ENCODE assay signal across 22 cellular contexts in genomic region chr6:104527311-104527710, GRCh38.
A peak's percentile ranks its signal among the peaks of the same experiment; 100 is the strongest.
DNase-seq lines count a peak whose midpoint lies in the region; ATAC-seq and TF ChIP-seq lines count a peak whose summit lies in the region.
"Had no signal": no experiment of that assay in that cellular context is flagged by ENCODE, and none has a peak within 500 bp of the region (broad histone marks: within the 10 kb centered on the region; RNA-seq: fewer than 3 reads in every experiment).

No MANE protein-coding gene starts in this region.

- H3K9me3 ChIP-seq in heart right ventricle (no peaks in the 10 kb centered on the region), T-helper 17 cell (ENCODE audit: control insufficient read depth, low read length, poor library complexity, severe bottlenecking) (no peaks in the 10 kb centered on the region), upper lobe of right lung (no peaks in the 10 kb centered on the region)
- H3K9me3 ChIP-seq: body of pancreas, gastroesophageal sphincter, lower lobe of right lung, psoas muscle, SJSA1 had no signal

- no peak overlapping the region for H3K27ac ChIP-seq in heart right ventricle
- H3K27ac ChIP-seq in upper lobe of right lung, result no peak overlapping the region
- H3K27ac ChIP-seq: lower lobe of right lung, psoas muscle, SJSA1 had no signal

- no peak for ATAC-seq in Right ventricle myocardium superior (ENCODE audit: poor library complexity)
- ATAC-seq in heart right ventricle, result no peak
- no peak for ATAC-seq in T-helper 17 cell
- ATAC-seq in upper lobe of right lung, result peak; percentile 33
- ATAC-seq in GM19452 (IDR thresholded peaks at IDR 0.05; ENCODE audit: unreplicated experiment), result no peak
- ATAC-seq in GM21576 (IDR thresholded peaks at IDR 0.05; ENCODE audit: unreplicated experiment), result no peak
- ATAC-seq: body of pancreas; CD8-positive, alpha-beta T cell; naive thymus-derived CD8-positive, alpha-beta T cell; psoas muscle had no signal

- peaks cover 14% of the 10 kb centered on the region for H3K4me1 Mint-ChIP-seq in T-helper 17 cell
- H3K4me1 Mint-ChIP-seq: stimulated activated memory B cell treated with anti-CD40 and anti-IgM and Interleukin-4, amounts not matched to agents 10 μg/mL and 1 μg/mL and 100 μg/mL, for 72 hours had no signal

- H3K36me3 Mint-ChIP-seq in T-helper 17 cell (ENCODE audit: low read depth), result peaks cover 2% of the 10 kb centered on the region
- H3K36me3 Mint-ChIP-seq: CD8-positive, alpha-beta T cell; naive thymus-derived CD8-positive, alpha-beta T cell; stimulated activated memory B cell treated with anti-CD40 and anti-IgM and Interleukin-4, amounts not matched to agents 10 μg/mL and 1 μg/mL and 100 μg/mL, for 72 hours had no signal

- no peak overlapping the region for H3K4me3 Mint-ChIP-seq in T-helper 17 cell
- H3K4me3 Mint-ChIP-seq: CD8-positive, alpha-beta T cell; naive thymus-derived CD8-positive, alpha-beta T cell; stimulated activated memory B cell treated with anti-CD40 and anti-IgM and Interleukin-4, amounts not matched to agents 10 μg/mL and 1 μg/mL and 100 μg/mL, for 72 hours had no signal

- intact Hi-C loops in Right ventricle myocardium superior (cut with DNase I) (no loop called here), heart right ventricle (cut with DNase I) (loop anchor here in 3 of 10 donors (2.0 to 10.0 kb wide), 4 partner anchors 110 to 247 kb away; no protein-coding TSS in a partner anchor), upper lobe of right lung (cut with DNase I) (no loop called here)

- H3K27ac Mint-ChIP-seq in T-helper 17 cell, result peak overlapping the region; percentile 73
- H3K27ac Mint-ChIP-seq: CD8-positive, alpha-beta T cell; stimulated activated memory B cell treated with anti-CD40 and anti-IgM and Interleukin-4, amounts not matched to agents 10 μg/mL and 1 μg/mL and 100 μg/mL, for 72 hours had no signal

- 68% methylated on average over 7 of the region's 7 CpGs for WGBS in heart right ventricle, 2 donors

- DNase-seq in Right ventricle myocardium superior (peak; percentile 30), heart right ventricle (no peak), T-helper 17 cell (no peak), medulla oblongata (ENCODE audit: extremely low spot score) (peak; percentile 79), upper lobe of right lung (no peak), NCI-H146 treated with DMSO at 0.1 percent for 48 hours (lab: John Stamatoyannopoulos, UW; ENCODE audit: unreplicated experiment) (no peak)
- DNase-seq: ACHN; activated CD4-positive, alpha-beta T cell treated with anti-CD3 and anti-CD28 coated beads for 4 hours; activated CD8-positive, alpha-beta memory T cell treated with anti-CD3 and anti-CD28 coated beads, Interleukin-2, amount 50 U/mL, for 48 hours; activated naive CD4-positive, alpha-beta T cell treated with anti-CD3 and anti-CD28 coated beads, Interleukin-2, amount 50 U/mL, for 16 hours; CD8-positive, alpha-beta T cell; lower lobe of right lung; naive thymus-derived CD8-positive, alpha-beta T cell; NCI-H1436; T-helper 9 cell had no signal

- TF ChIP-seq CTCF in heart right ventricle (IDR thresholded peaks at IDR 0.05), result no peak
- no peak for TF ChIP-seq CTCF in upper lobe of right lung (IDR thresholded peaks at IDR 0.05)

- peaks cover 0 to 12% (median 0%) of the 10 kb centered on the region in 7 donors for H3K27me3 ChIP-seq in heart right ventricle
- H3K27me3 ChIP-seq in upper lobe of right lung, result no peaks in the 10 kb centered on the region
- H3K27me3 ChIP-seq: body of pancreas, gastroesophageal sphincter had no signal

- no peak overlapping the region for H3K4me3 ChIP-seq in heart right ventricle
- no peak overlapping the region for H3K4me3 ChIP-seq in upper lobe of right lung
- H3K4me3 ChIP-seq: body of pancreas, gastroesophageal sphincter, lower lobe of right lung, psoas muscle, SJSA1 had no signal

- peaks cover 42% of the 10 kb centered on the region for H3K27me3 Mint-ChIP-seq in T-helper 17 cell

- no peaks in the 10 kb centered on the region for H3K36me3 ChIP-seq in heart right ventricle
- no peaks in the 10 kb centered on the region for H3K36me3 ChIP-seq in upper lobe of right lung
- H3K36me3 ChIP-seq: gastroesophageal sphincter, lower lobe of right lung, SJSA1 had no signal

- H3K4me1 ChIP-seq in heart right ventricle (peaks cover 0 to 23% (median 11%) of the 10 kb centered on the region in 9 donors), upper lobe of right lung (no peaks in the 10 kb centered on the region)
- H3K4me1 ChIP-seq: psoas muscle, SJSA1 had no signal

Comparison
In these comparisons a context has a peak if more than half of its experiments do, and no peak if none do; other contexts are left out.
1. DNase-seq: peak in Right ventricle myocardium superior (single experiment) and medulla oblongata (single experiment); none in heart right ventricle (0 of 2), T-helper 17 cell (0 of 3), upper lobe of right lung (single experiment) and NCI-H146 treated with DMSO at 0.1 percent for 48 hours (single experiment).